Comparison of ENCODE assay signal across 19 cellular contexts in genomic region chr7:97390915-97391593, GRCh38.
DNase-seq lines count a peak whose midpoint lies in the region; ATAC-seq and TF ChIP-seq lines count a peak whose summit lies in the region.
"Had no signal": no experiment of that assay in that cellular context is flagged by ENCODE, and none has a peak within 500 bp of the region (broad histone marks: within the 10 kb centered on the region; RNA-seq: fewer than 3 reads in every experiment).

No MANE protein-coding gene starts in this region.

- no peaks in the 10 kb centered on the region for H3K27me3 Mint-ChIP-seq in activated CD8-positive, alpha-beta memory T cell treated with anti-CD3 and anti-CD28 coated beads, Interleukin-2, amount 10 ng/mL, durations not matched to agents 7 days and 5 days
- H3K27me3 Mint-ChIP-seq: IgD-negative memory B cell had no signal

- H3K4me3 ChIP-seq in RWPE2 (ENCODE audit: severe bottlenecking) = no peak overlapping the region
- H3K4me3 ChIP-seq in body of pancreas = no peak overlapping the region
- H3K4me3 ChIP-seq: HAP-1, SK-N-MC had no signal

- no peaks in the 10 kb centered on the region for H3K36me3 Mint-ChIP-seq in activated CD8-positive, alpha-beta memory T cell treated with anti-CD3 and anti-CD28 coated beads, Interleukin-2, amount 10 ng/mL, durations not matched to agents 7 days and 5 days
- H3K36me3 Mint-ChIP-seq: IgD-negative memory B cell had no signal

- peak; percentile 43 for DNase-seq in HCEC 1CT
- no peak for DNase-seq in RWPE2 (ENCODE audit: low spot score)
- peak; percentile 3 for DNase-seq in foreskin melanocyte
- DNase-seq in activated CD8-positive, alpha-beta memory T cell treated with anti-CD3 and anti-CD28 coated beads, Interleukin-2, amount 10 ng/mL, durations not matched to agents 7 days and 5 days = no peak
- DNase-seq in body of pancreas = no peak
- no peak for DNase-seq in NCI-H1105 treated with DMSO at 0.1 percent for 48 hours (lab: John Stamatoyannopoulos, UW)
- DNase-seq: AML-193, DMS79, Karpas-422, NCI-H1417, NCI-H2029, NCI-H345, NCI-H526 had no signal

- H3K36me3 ChIP-seq in RWPE2 (ENCODE audit: low read depth) = no peaks in the 10 kb centered on the region
- no peaks in the 10 kb centered on the region for H3K36me3 ChIP-seq in body of pancreas (replicated peaks in 1 of 2; ENCODE audit: insufficient read depth in 1 of 2, low read depth in 2 of 2)
- H3K36me3 ChIP-seq: HAP-1 had no signal

- no peak overlapping the region for H3K27ac ChIP-seq in RWPE2 (ENCODE audit: poor library complexity, severe bottlenecking)
- no peak overlapping the region for H3K27ac ChIP-seq in body of pancreas
- H3K27ac ChIP-seq: C4-2B, HL-60, SK-N-MC had no signal

- TF ChIP-seq CTCF in RWPE2 (IDR thresholded peaks at IDR 0.05; ENCODE audit: poor library complexity, severe bottlenecking) (no peak), body of pancreas (IDR thresholded peaks at IDR 0.05) (no peak)

- CTCF ChIA-PET in activated CD8-positive, alpha-beta memory T cell treated with anti-CD3 and anti-CD28 coated beads, Interleukin-2, amount 10 ng/mL, durations not matched to agents 7 days and 5 days (lab: Charles Lee) = no interaction called here

- H3K9me3 ChIP-seq in RWPE2 (ENCODE audit: severe bottlenecking) (no peaks in the 10 kb centered on the region), body of pancreas (no peaks in the 10 kb centered on the region)
- H3K9me3 ChIP-seq: HAP-1 had no signal

- H3K4me3 Mint-ChIP-seq in activated CD8-positive, alpha-beta memory T cell treated with anti-CD3 and anti-CD28 coated beads, Interleukin-2, amount 10 ng/mL, durations not matched to agents 7 days and 5 days = no peak overlapping the region
- H3K4me3 Mint-ChIP-seq: IgD-negative memory B cell had no signal

- H3K4me1 ChIP-seq in RWPE2 (ENCODE audit: insufficient read depth, poor library complexity, severe bottlenecking) = no peaks in the 10 kb centered on the region
- no peaks in the 10 kb centered on the region for H3K4me1 ChIP-seq in body of pancreas
- H3K4me1 ChIP-seq: HAP-1 had no signal

- no peaks in the 10 kb centered on the region for H3K4me1 Mint-ChIP-seq in activated CD8-positive, alpha-beta memory T cell treated with anti-CD3 and anti-CD28 coated beads, Interleukin-2, amount 10 ng/mL, durations not matched to agents 7 days and 5 days
- H3K4me1 Mint-ChIP-seq: IgD-negative memory B cell had no signal

- no peaks in the 10 kb centered on the region for H3K9me3 Mint-ChIP-seq in activated CD8-positive, alpha-beta memory T cell treated with anti-CD3 and anti-CD28 coated beads, Interleukin-2, amount 10 ng/mL, durations not matched to agents 7 days and 5 days (ENCODE audit: low read depth)

- intact Hi-C loops in body of pancreas (cut with DNase I) = no loop called here

- H3K27ac Mint-ChIP-seq in activated CD8-positive, alpha-beta memory T cell treated with anti-CD3 and anti-CD28 coated beads, Interleukin-2, amount 10 ng/mL, durations not matched to agents 7 days and 5 days = no peak overlapping the region
- H3K27ac Mint-ChIP-seq: IgD-negative memory B cell had no signal

- peaks cover 2% of the 10 kb centered on the region for H3K27me3 ChIP-seq in RWPE2 (ENCODE audit: insufficient read depth, poor library complexity, severe bottlenecking)
- no peaks in the 10 kb centered on the region for H3K27me3 ChIP-seq in body of pancreas

- 29 to 54% methylated on average over 4 of the region's 4 CpGs for WGBS in body of pancreas, 2 donors

- peak; percentile 50; the same call in 1 of the 3 replicates for ATAC-seq in RWPE2 (ENCODE audit: low read depth)
- ATAC-seq in activated CD8-positive, alpha-beta memory T cell treated with anti-CD3 and anti-CD28 coated beads, Interleukin-2, amount 10 ng/mL, durations not matched to agents 7 days and 5 days = no peak
- no peak for ATAC-seq in body of pancreas
- ATAC-seq in GM19463 (IDR thresholded peaks at IDR 0.05; ENCODE audit: unreplicated experiment) = no peak

- no peak for TF ChIP-seq POLR2A in body of pancreas (IDR thresholded peaks at IDR 0.05)

Comparison
In these comparisons a context has a peak if more than half of its experiments do, and no peak if none do; other contexts are left out.
1. DNase-seq: peak in HCEC 1CT (single experiment) and foreskin melanocyte (single experiment); none in RWPE2 (single experiment), activated CD8-positive, alpha-beta memory T cell treated with anti-CD3 and anti-CD28 coated beads, Interleukin-2, amount 10 ng/mL, durations not matched to agents 7 days and 5 days (single experiment), body of pancreas (0 of 4) and NCI-H1105 treated with DMSO at 0.1 percent for 48 hours (single experiment).